Comparison of ENCODE assay signal across 21 cellular contexts in genomic region chr20:20490673-20491072, GRCh38.
DNase-seq lines count a peak whose midpoint lies in the region; ATAC-seq and TF ChIP-seq lines count a peak whose summit lies in the region.
"Had no signal": no experiment of that assay in that cellular context is flagged by ENCODE, and none has a peak within 500 bp of the region (broad histone marks: within the 10 kb centered on the region; RNA-seq: fewer than 3 reads in every experiment).

No MANE protein-coding gene starts in this region.

- WGBS in tibial nerve, 2 donors, result 94 to 96% methylated on average over 3 of the region's 3 CpGs

- TF ChIP-seq POLR2A in tibial nerve (IDR thresholded peaks at IDR 0.05), result no peak

- peak overlapping the region; percentile 96 to 99 for H3K27ac Mint-ChIP-seq in activated naive CD4-positive, alpha-beta T cell treated with anti-CD3 and anti-CD28 coated beads, Interleukin-2, amount 50 U/mL, for 72 hours
- peak overlapping the region; percentile 100 for H3K27ac Mint-ChIP-seq in activated naive CD8-positive, alpha-beta T cell treated with anti-CD3 and anti-CD28 coated beads, Interleukin-2, amount 50 U/mL, for 24 hours
- H3K27ac Mint-ChIP-seq: effector memory CD8-positive, alpha-beta T cell; memory B cell had no signal

- peaks cover 0 to 6% (median 0%) of the 10 kb centered on the region in 3 donors for H3K36me3 ChIP-seq in tibial nerve

- no peak for DNase-seq in activated naive CD4-positive, alpha-beta T cell treated with anti-CD3 and anti-CD28 coated beads, Interleukin-2, amount 50 U/mL, for 72 hours (ENCODE audit: low spot score in 2 of 2)
- no peak for DNase-seq in activated naive CD4-positive, alpha-beta T cell treated with anti-CD3 and anti-CD28 coated beads, Interleukin-2, amount 50 U/mL, for 16 hours
- DNase-seq in NCI-H69 (lab: John Stamatoyannopoulos, UW), result peak; percentile 40
- no peak for DNase-seq in activated naive CD8-positive, alpha-beta T cell treated with anti-CD3 and anti-CD28 coated beads, Interleukin-2, amount 50 U/mL, for 24 hours
- DNase-seq in tibial nerve (ENCODE audit: low spot score in 2 of 2), result no peak
- DNase-seq in NCI-H82 (lab: John Stamatoyannopoulos, UW), result no peak
- DNase-seq: amygdala; Calu3; DND-41; effector memory CD8-positive, alpha-beta T cell; left cardiac atrium; NCI-H1694 treated with DMSO at 0.1 percent for 48 hours; NCI-H774; SK-N-SH; small intestine; stimulated activated naive CD4-positive, alpha-beta T cell; thyroid gland had no signal

- H3K4me1 ChIP-seq in tibial nerve, result peaks cover 0 to 45% (median 6%) of the 10 kb centered on the region in 4 donors
- H3K4me1 ChIP-seq: thyroid gland had no signal

- peaks cover 75% of the 10 kb centered on the region for H3K4me1 Mint-ChIP-seq in activated naive CD8-positive, alpha-beta T cell treated with anti-CD3 and anti-CD28 coated beads, Interleukin-2, amount 50 U/mL, for 24 hours
- H3K4me1 Mint-ChIP-seq: CD14-positive monocyte had no signal

- TF ChIP-seq EP300 in tibial nerve (IDR thresholded peaks at IDR 0.05), result no peak

- H3K9me3 ChIP-seq in tibial nerve, result no peaks in the 10 kb centered on the region
- H3K9me3 ChIP-seq: SK-N-SH, thyroid gland had no signal

- peak overlapping the region; percentile 91 for H3K4me3 Mint-ChIP-seq in activated naive CD8-positive, alpha-beta T cell treated with anti-CD3 and anti-CD28 coated beads, Interleukin-2, amount 50 U/mL, for 24 hours
- H3K4me3 Mint-ChIP-seq: CD14-positive monocyte; effector memory CD8-positive, alpha-beta T cell; memory B cell had no signal

- H3K4me3 ChIP-seq in tibial nerve, result no peak overlapping the region
- H3K4me3 ChIP-seq: coronary artery, thyroid gland had no signal

- H3K27ac ChIP-seq in tibial nerve, result peak overlapping the region in 3 of 4 donors; percentile 30 to 82 (median 57)
- H3K27ac ChIP-seq: coronary artery, thyroid gland had no signal

- H3K9me3 Mint-ChIP-seq in activated naive CD4-positive, alpha-beta T cell treated with anti-CD3 and anti-CD28 coated beads, Interleukin-2, amount 50 U/mL, for 72 hours, result no peaks in the 10 kb centered on the region
- H3K9me3 Mint-ChIP-seq in activated naive CD8-positive, alpha-beta T cell treated with anti-CD3 and anti-CD28 coated beads, Interleukin-2, amount 50 U/mL, for 24 hours, result no peaks in the 10 kb centered on the region
- H3K9me3 Mint-ChIP-seq: effector memory CD8-positive, alpha-beta T cell had no signal

- peaks cover 2% of the 10 kb centered on the region for H3K27me3 Mint-ChIP-seq in activated naive CD8-positive, alpha-beta T cell treated with anti-CD3 and anti-CD28 coated beads, Interleukin-2, amount 50 U/mL, for 24 hours
- H3K27me3 Mint-ChIP-seq: effector memory CD8-positive, alpha-beta T cell; memory B cell had no signal

- ATAC-seq in activated naive CD4-positive, alpha-beta T cell treated with anti-CD3 and anti-CD28 coated beads, Interleukin-2, amount 50 U/mL, for 72 hours, result no peak
- ATAC-seq in activated naive CD8-positive, alpha-beta T cell treated with anti-CD3 and anti-CD28 coated beads, Interleukin-2, amount 50 U/mL, for 24 hours, result no peak
- ATAC-seq in GM21447 (IDR thresholded peaks at IDR 0.05; ENCODE audit: unreplicated experiment), result no peak
- ATAC-seq: effector memory CD8-positive, alpha-beta T cell; left cardiac atrium had no signal

- H3K27me3 ChIP-seq in tibial nerve, result no peaks in the 10 kb centered on the region
- H3K27me3 ChIP-seq: thyroid gland had no signal

- no peak for TF ChIP-seq CTCF in tibial nerve (IDR thresholded peaks at IDR 0.05)

- peaks cover 33 to 43% of the 10 kb centered on the region in 2 donors for H3K36me3 Mint-ChIP-seq in activated naive CD4-positive, alpha-beta T cell treated with anti-CD3 and anti-CD28 coated beads, Interleukin-2, amount 50 U/mL, for 72 hours
- peaks cover 62% of the 10 kb centered on the region for H3K36me3 Mint-ChIP-seq in activated naive CD8-positive, alpha-beta T cell treated with anti-CD3 and anti-CD28 coated beads, Interleukin-2, amount 50 U/mL, for 24 hours (ENCODE audit: low read depth)
